Comparison of ENCODE assay signal across 8 cellular contexts in the genomic region with DNA sequence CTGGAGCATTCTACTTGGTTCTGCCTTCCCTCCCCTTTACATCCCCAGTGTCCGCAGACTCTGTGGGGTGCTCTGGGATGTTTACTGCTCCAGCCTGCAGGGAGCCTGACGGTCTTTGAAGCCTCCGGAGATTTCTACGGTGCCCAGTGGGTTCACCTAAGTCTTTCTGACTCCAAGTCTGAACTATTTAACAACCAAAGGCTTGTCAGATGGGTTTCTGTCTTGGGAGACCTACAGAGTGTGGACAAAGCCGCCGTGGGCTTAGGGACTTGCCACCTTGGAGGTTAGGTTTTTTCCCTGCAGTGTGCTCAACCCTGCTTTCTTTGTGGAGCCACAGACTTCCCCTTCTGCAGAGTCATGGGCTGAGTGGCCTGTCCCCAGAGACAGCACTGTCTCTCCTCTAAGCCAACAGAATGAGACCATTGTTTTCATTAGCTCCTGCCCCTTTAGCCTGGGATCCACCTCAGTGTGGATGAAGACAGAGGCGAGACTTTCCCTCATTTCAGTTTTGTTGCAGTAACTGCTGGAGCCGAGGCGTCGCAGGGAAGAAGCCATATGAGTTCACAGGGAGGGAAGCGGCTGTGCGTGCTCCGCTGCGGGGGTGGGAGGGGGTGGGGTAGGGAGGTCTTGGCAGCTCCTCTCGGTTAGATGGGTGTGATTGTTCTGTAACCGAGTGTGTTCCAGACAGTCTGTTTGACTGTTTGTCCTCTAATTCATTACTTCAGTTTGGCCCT.
DNase-seq lines count a peak whose midpoint lies in the region; ATAC-seq and TF ChIP-seq lines count a peak whose summit lies in the region.

No MANE protein-coding gene starts in this region.

- no peaks in the 10 kb centered on the region for H3K36me3 Mint-ChIP-seq in effector memory CD8-positive, alpha-beta T cell (ENCODE audit: insufficient read depth)

- H3K4me1 Mint-ChIP-seq in effector memory CD8-positive, alpha-beta T cell (ENCODE audit: low read depth in 2 of 2) = peaks cover 6 to 10% of the 10 kb centered on the region in 2 donors

- H3K9me3 ChIP-seq in KOPT-K1 (ENCODE audit: insufficient read depth, low read length, poor library complexity, severe bottlenecking) (no peaks in the 10 kb centered on the region), left ventricle myocardium inferior (replicated peaks) (no peaks in the 10 kb centered on the region)

- H3K27me3 Mint-ChIP-seq in effector memory CD8-positive, alpha-beta T cell = peaks cover 32 to 60% of the 10 kb centered on the region in 2 donors

- no peaks in the 10 kb centered on the region for H3K9me3 Mint-ChIP-seq in effector memory CD8-positive, alpha-beta T cell

- intact Hi-C loops in left ventricle myocardium inferior (cut with micrococcal nuclease) = no loop called here

- no peak overlapping the region for H3K4me3 Mint-ChIP-seq in effector memory CD8-positive, alpha-beta T cell

- DNase-seq in GM12864 (ENCODE audit: low read depth) (peak; percentile 50), left ventricle myocardium inferior (peak; percentile 28), NCI-H774 (lab: John Stamatoyannopoulos, UW) (no peak), DMS53 treated with DMSO at 0.1 percent for 48 hours (lab: John Stamatoyannopoulos, UW; ENCODE audit: unreplicated experiment) (no peak)
- DNase-seq in effector memory CD8-positive, alpha-beta T cell = no peak
- no peak for DNase-seq in activated CD8-positive, alpha-beta memory T cell treated with anti-CD3 and anti-CD28 coated beads for 24 hours

- H3K27ac ChIP-seq in KOPT-K1 (ENCODE audit: low read depth, low read length, poor library complexity, severe bottlenecking) (peak overlapping the region; percentile 28), left ventricle myocardium inferior (replicated peaks) (peak overlapping the region; percentile 64)

- TF ChIP-seq CTCF in GM12864 (IDR thresholded peaks at IDR 0.05; ENCODE audit: low read depth, low read length, missing control alignments) = no peak
- TF ChIP-seq CTCF in left ventricle myocardium inferior (IDR thresholded peaks at IDR 0.05; ENCODE audit: borderline replicate concordance) = no peak

- H3K4me1 ChIP-seq in left ventricle myocardium inferior = peaks cover 31% of the 10 kb centered on the region

- H3K4me3 ChIP-seq in GM12864 (ENCODE audit: low read depth, low read length) (no peak overlapping the region), left ventricle myocardium inferior (peak overlapping the region; percentile 29)

- H3K36me3 ChIP-seq in KOPT-K1 (ENCODE audit: insufficient read depth, low read length) (no peaks in the 10 kb centered on the region), left ventricle myocardium inferior (no peaks in the 10 kb centered on the region)

- H3K27ac Mint-ChIP-seq in effector memory CD8-positive, alpha-beta T cell = no peak overlapping the region

- peak; percentile 53 for ATAC-seq in GM21717 (IDR thresholded peaks at IDR 0.05; ENCODE audit: unreplicated experiment)
- no peak for ATAC-seq in effector memory CD8-positive, alpha-beta T cell (replicated peaks)

- H3K27me3 ChIP-seq in left ventricle myocardium inferior (ENCODE audit: low read depth) = no peaks in the 10 kb centered on the region

Comparison
In these comparisons a context has a peak if more than half of its experiments do, and no peak if none do; other contexts are left out.
1. DNase-seq: peak in GM12864 (single experiment) and left ventricle myocardium inferior (single experiment); none in effector memory CD8-positive, alpha-beta T cell (0 of 3), activated CD8-positive, alpha-beta memory T cell treated with anti-CD3 and anti-CD28 coated beads for 24 hours (single experiment), NCI-H774 (single experiment) and DMS53 treated with DMSO at 0.1 percent for 48 hours (single experiment).